In the genomic region with DNA sequence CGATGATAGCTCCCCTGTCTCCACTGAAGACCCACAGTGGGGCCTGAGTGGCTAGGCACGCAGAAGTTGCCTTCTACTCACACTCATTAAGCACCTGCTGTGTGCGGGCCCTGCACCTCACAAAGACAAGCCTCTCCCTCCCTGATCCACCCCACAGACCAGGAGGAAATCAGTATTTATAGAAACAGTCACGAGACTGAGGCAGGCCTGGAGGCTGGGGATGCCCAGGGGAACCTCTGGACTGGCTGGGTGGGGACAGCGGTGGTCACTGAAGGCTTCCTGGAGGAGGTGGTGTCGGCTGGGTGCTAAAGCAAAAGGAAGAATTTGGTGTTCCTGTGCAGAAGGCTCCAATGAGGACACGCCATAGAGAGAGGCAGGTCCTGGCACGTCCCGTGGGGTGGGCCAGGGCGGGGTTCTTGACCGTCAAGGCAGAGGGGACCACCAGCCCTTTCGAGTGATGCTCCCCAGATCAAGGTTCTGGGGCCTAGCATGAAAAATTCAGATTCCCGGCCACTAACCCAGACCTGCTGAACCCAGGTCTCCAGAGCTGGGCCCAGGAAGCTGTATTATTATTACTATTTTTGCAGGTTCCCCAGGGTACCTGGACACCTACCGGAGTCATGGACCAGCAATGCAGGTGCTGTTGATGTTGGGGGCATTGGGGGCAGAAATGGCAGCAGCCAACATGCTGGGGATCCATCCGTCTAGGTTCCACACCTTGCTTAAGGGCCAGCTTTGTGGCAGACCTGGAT, we compare ENCODE assay signal across 26 cellular contexts. TPM values are rescaled to one million over a fixed set of nuclear protein-coding genes. Genes with fewer than 3 reads are reported as not detected.
"Had no signal": no experiment of that assay in that cellular context is flagged by ENCODE, and none has a peak within 500 bp of the region (broad histone marks: within the 10 kb centered on the region; RNA-seq: fewer than 3 reads in every experiment).

No MANE protein-coding gene starts in this region.

- H3K36me3 Mint-ChIP-seq: activated CD8-positive, alpha-beta memory T cell treated with anti-CD3 and anti-CD28 coated beads, Interleukin-2, amount 10 ng/mL, durations not matched to agents 7 days and 5 days; activated naive CD8-positive, alpha-beta T cell treated with anti-CD3 and anti-CD28 coated beads for 36 hours; T-cell had no signal

- H3K27me3 ChIP-seq: ovary, right lobe of liver, testis, upper lobe of right lung had no signal

- H3K4me1 Mint-ChIP-seq: activated B cell treated with CpG ODN at 0.5 μM for 24 hours; activated CD4-positive, alpha-beta memory T cell treated with anti-CD3 and anti-CD28 coated beads, Interleukin-2, amount 10 ng/mL, durations not matched to agents 7 days and 5 days; activated CD8-positive, alpha-beta memory T cell treated with anti-CD3 and anti-CD28 coated beads, Interleukin-2, amount 10 ng/mL, durations not matched to agents 7 days and 5 days; activated naive CD8-positive, alpha-beta T cell treated with anti-CD3 and anti-CD28 coated beads for 36 hours; activated T-helper 17 cell treated with anti-CD3 and anti-CD28 coated beads, Interleukin-2, amount 50 U/mL, for 72 hours; neural crest cell; stimulated activated naive CD8-positive, alpha-beta T cell treated with anti-CD3 and anti-CD28 coated beads, Interleukin-15, amount 100 ng/mL, for 72 hours; T-cell had no signal

- ATAC-seq: activated CD8-positive, alpha-beta memory T cell treated with anti-CD3 and anti-CD28 coated beads, Interleukin-2, amount 10 ng/mL, durations not matched to agents 7 days and 5 days; activated T-helper 17 cell treated with anti-CD3 and anti-CD28 coated beads, Interleukin-2, amount 50 U/mL, for 72 hours; effector memory CD8-positive, alpha-beta T cell; psoas muscle; stimulated activated naive CD8-positive, alpha-beta T cell treated with anti-CD3 and anti-CD28 coated beads, Interleukin-15, amount 100 ng/mL, for 72 hours; T-cell had no signal

- H3K27ac Mint-ChIP-seq: activated B cell treated with CpG ODN at 0.5 μM for 24 hours; activated CD4-positive, alpha-beta memory T cell treated with anti-CD3 and anti-CD28 coated beads, Interleukin-2, amount 10 ng/mL, durations not matched to agents 7 days and 5 days; activated CD8-positive, alpha-beta memory T cell treated with anti-CD3 and anti-CD28 coated beads, Interleukin-2, amount 10 ng/mL, durations not matched to agents 7 days and 5 days; activated naive CD8-positive, alpha-beta T cell treated with anti-CD3 and anti-CD28 coated beads for 36 hours; activated T-helper 17 cell treated with anti-CD3 and anti-CD28 coated beads, Interleukin-2, amount 50 U/mL, for 72 hours; effector memory CD8-positive, alpha-beta T cell; stimulated activated naive CD8-positive, alpha-beta T cell treated with anti-CD3 and anti-CD28 coated beads, Interleukin-15, amount 100 ng/mL, for 72 hours; T-cell had no signal

- H3K9me3 Mint-ChIP-seq: activated B cell treated with CpG ODN at 0.5 μM for 24 hours; activated CD4-positive, alpha-beta memory T cell treated with anti-CD3 and anti-CD28 coated beads, Interleukin-2, amount 10 ng/mL, durations not matched to agents 7 days and 5 days; activated naive CD8-positive, alpha-beta T cell treated with anti-CD3 and anti-CD28 coated beads for 36 hours; activated T-helper 17 cell treated with anti-CD3 and anti-CD28 coated beads, Interleukin-2, amount 50 U/mL, for 72 hours; effector memory CD8-positive, alpha-beta T cell; neural crest cell; stimulated activated naive CD8-positive, alpha-beta T cell treated with anti-CD3 and anti-CD28 coated beads, Interleukin-15, amount 100 ng/mL, for 72 hours; T-cell had no signal

- H3K4me3 ChIP-seq: lung, ovary, psoas muscle, right lobe of liver, testis, upper lobe of right lung had no signal

- H3K9me3 ChIP-seq: ovary, psoas muscle, right lobe of liver, testis, upper lobe of right lung had no signal

- H3K27me3 Mint-ChIP-seq: activated CD4-positive, alpha-beta memory T cell treated with anti-CD3 and anti-CD28 coated beads, Interleukin-2, amount 10 ng/mL, durations not matched to agents 7 days and 5 days; activated naive CD8-positive, alpha-beta T cell treated with anti-CD3 and anti-CD28 coated beads for 36 hours; activated T-helper 17 cell treated with anti-CD3 and anti-CD28 coated beads, Interleukin-2, amount 50 U/mL, for 72 hours; stimulated activated naive CD8-positive, alpha-beta T cell treated with anti-CD3 and anti-CD28 coated beads, Interleukin-15, amount 100 ng/mL, for 72 hours had no signal

- H3K4me1 ChIP-seq: psoas muscle, testis, upper lobe of right lung had no signal

- H3K36me3 ChIP-seq: ovary, right lobe of liver, upper lobe of right lung had no signal

- FAIRE-seq: keratinocyte, small intestine had no signal

- H3K27ac ChIP-seq: ovary, psoas muscle, testis, upper lobe of right lung had no signal

- H3K4me3 Mint-ChIP-seq: activated B cell treated with CpG ODN at 0.5 μM for 24 hours; activated CD4-positive, alpha-beta memory T cell treated with anti-CD3 and anti-CD28 coated beads, Interleukin-2, amount 10 ng/mL, durations not matched to agents 7 days and 5 days; activated CD8-positive, alpha-beta memory T cell treated with anti-CD3 and anti-CD28 coated beads, Interleukin-2, amount 10 ng/mL, durations not matched to agents 7 days and 5 days; activated naive CD8-positive, alpha-beta T cell treated with anti-CD3 and anti-CD28 coated beads for 36 hours; activated T-helper 17 cell treated with anti-CD3 and anti-CD28 coated beads, Interleukin-2, amount 50 U/mL, for 72 hours; effector memory CD8-positive, alpha-beta T cell; neural crest cell; stimulated activated naive CD8-positive, alpha-beta T cell treated with anti-CD3 and anti-CD28 coated beads, Interleukin-15, amount 100 ng/mL, for 72 hours; T-cell had no signal

- DNase-seq: activated B cell treated with CpG ODN at 0.5 μM for 24 hours; activated CD4-positive, alpha-beta memory T cell treated with anti-CD3 and anti-CD28 coated beads, Interleukin-2, amount 10 ng/mL, durations not matched to agents 7 days and 5 days; activated CD4-positive, alpha-beta T cell treated with anti-CD3 and anti-CD28 coated beads for 4 hours; activated CD8-positive, alpha-beta memory T cell treated with anti-CD3 and anti-CD28 coated beads, Interleukin-2, amount 10 ng/mL, durations not matched to agents 7 days and 5 days; activated naive CD4-positive, alpha-beta T cell; activated naive CD8-positive, alpha-beta T cell treated with anti-CD3 and anti-CD28 coated beads for 36 hours; amniotic stem cell; effector memory CD8-positive, alpha-beta T cell; foreskin melanocyte; glutamatergic neuron; hippocampal formation; midbrain; ovary; psoas muscle; small intestine; stimulated activated CD4-positive, alpha-beta T cell treated with anti-CD3 and anti-CD28 coated beads, Interleukin-15, amount 100 ng/mL, for 24 hours; stimulated activated CD4-positive, alpha-beta T cell treated with anti-CD3 and anti-CD28 coated beads, Interleukin-2, amount 100 ng/mL, for 48 hours; stimulated activated naive CD8-positive, alpha-beta T cell treated with anti-CD3 and anti-CD28 coated beads, Interleukin-15, amount 100 ng/mL, for 72 hours; T-cell; testis; upper lobe of right lung had no signal

RNA-seq across cellular contexts. Expression of gene PPL, which starts 23.0 kb away (rescaled TPM):
- total RNA-seq: activated naive CD8-positive, alpha-beta T cell treated with anti-CD3 and anti-CD28 coated beads for 36 hours; activated T-helper 17 cell treated with anti-CD3 and anti-CD28 coated beads, Interleukin-2, amount 50 U/mL, for 72 hours had no signal

RNA-seq across cellular contexts. Expression of gene SEC14L5, which starts 44.2 kb away (rescaled TPM):
- total RNA-seq: activated B cell treated with CpG ODN at 0.5 μM for 24 hours; activated CD8-positive, alpha-beta memory T cell treated with anti-CD3 and anti-CD28 coated beads, Interleukin-2, amount 10 ng/mL, durations not matched to agents 7 days and 5 days had no signal
